In the genomic region with DNA sequence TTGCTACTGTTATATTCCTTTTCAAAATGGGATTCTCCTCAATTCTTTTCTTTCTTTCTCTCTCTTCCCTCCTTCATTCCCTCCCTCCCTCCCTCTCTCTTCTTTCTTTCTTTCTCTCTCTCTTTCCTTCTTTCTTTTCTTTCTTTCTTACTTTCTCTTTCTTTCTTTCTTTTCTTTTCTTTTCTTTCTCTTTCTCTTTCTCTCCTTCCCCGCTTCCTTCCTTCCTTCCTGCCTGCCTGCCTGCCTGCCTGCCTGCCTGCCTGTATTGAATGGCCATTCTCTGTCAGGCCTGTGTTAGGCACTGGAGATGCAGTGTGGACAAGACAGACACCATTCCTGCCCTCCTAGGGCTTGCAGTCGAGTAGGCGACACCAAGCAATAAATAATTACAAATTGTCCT, we compare ENCODE assay signal across 10 cellular contexts. TPM values are rescaled to one million over a fixed set of nuclear protein-coding genes. Genes with fewer than 3 reads are reported as not detected.
"Had no signal": no experiment of that assay in that cellular context is flagged by ENCODE, and none has a peak within 500 bp of the region (broad histone marks: within the 10 kb centered on the region; RNA-seq: fewer than 3 reads in every experiment).

No MANE protein-coding gene starts in this region.

- H3K4me3 Mint-ChIP-seq: GM23338, H9 had no signal

- H3K4me2 ChIP-seq: GM23338 had no signal

- ATAC-seq: GM23338, K562 had no signal

- FAIRE-seq: H1, H54, HTR-8/SVneo, K562 had no signal

- H3K4me3 ChIP-seq: GM23338, K562 had no signal

- H3K27ac Mint-ChIP-seq: GM23338 had no signal

- DNase-seq: H9, HCEC 1CT, IMR-90, KG1 had no signal

RNA-seq across cellular contexts. Expression of gene CNNM1, which starts 11.5 kb away (rescaled TPM):
- total RNA-seq: HT-29, K562 had no signal
- polyA plus RNA-seq: K562 had no signal
